In genomic region chr19:49806613-49806946, GRCh38 we compare ENCODE assay signal across 1 cellular context.
TF ChIP-seq lines count a peak whose summit lies in the region.

No MANE protein-coding gene starts in this region.

TF ChIP-seq in H1, 55 proteins besides CTCF, POLR2A, EP300 and RAD21:
- TF ChIP-seq KDM5A (IDR thresholded peaks at IDR 0.05; ENCODE audit: low read length): no peak
- no peak for TF ChIP-seq JUN (IDR thresholded peaks at IDR 0.05; ENCODE audit: low read depth, low read length)
- no peak for TF ChIP-seq SRF (IDR thresholded peaks at IDR 0.05; ENCODE audit: low read depth, low read length)
- TF ChIP-seq TEAD4 (IDR thresholded peaks at IDR 0.05; ENCODE audit: low read depth, low read length): no peak
- TF ChIP-seq BACH1 (IDR thresholded peaks at IDR 0.05; ENCODE audit: low read length): no peak
- no peak for TF ChIP-seq SIN3A (conservative IDR thresholded peaks at IDR 0.05 in 1 of 2, IDR thresholded peaks at IDR 0.05 in 1 of 2; ENCODE audit: low read depth in 1 of 2, low read length in 2 of 2)
- TF ChIP-seq, protein P1, sequence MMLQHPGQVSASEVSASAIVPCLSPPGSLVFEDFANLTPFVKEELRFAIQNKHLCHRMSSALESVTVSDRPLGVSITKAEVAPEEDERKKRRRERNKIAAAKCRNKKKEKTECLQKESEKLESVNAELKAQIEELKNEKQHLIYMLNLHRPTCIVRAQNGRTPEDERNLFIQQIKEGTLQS (IDR thresholded peaks at IDR 0.05; ENCODE audit: insufficient read depth, low read depth, low read length): no peak
